ENCODE assay signal across 9 cellular contexts in genomic region chrX:46573331-46573895, GRCh38. TPM values are rescaled to one million over a fixed set of nuclear protein-coding genes. Genes with fewer than 3 reads are reported as not detected.
A peak's percentile ranks its signal among the peaks of the same experiment; 100 is the strongest.
DNase-seq lines count a peak whose midpoint lies in the region; ATAC-seq and FAIRE-seq lines count a peak whose summit lies in the region.
"Had no signal": no experiment of that assay in that cellular context is flagged by ENCODE, and none has a peak within 500 bp of the region (broad histone marks: within the 10 kb centered on the region; RNA-seq: fewer than 3 reads in every experiment).

Gene CHST7, plus strand, starts transcription at chrX:46573765. Its CDS starts 167 bp downstream, at chrX:46573932.

- no peaks in the 10 kb centered on the region for H3K36me3 Mint-ChIP-seq in activated naive CD4-positive, alpha-beta T cell treated with anti-CD3 and anti-CD28 coated beads for 36 hours (ENCODE audit: low read depth)

- intact Hi-C loops in activated naive CD4-positive, alpha-beta T cell treated with anti-CD3 and anti-CD28 coated beads for 36 hours (cut with micrococcal nuclease): loop anchor here (2.0 to 5.0 kb wide), 5 partner anchors 61 to 861 kb away; no protein-coding TSS in a partner anchor

- H3K4me1 Mint-ChIP-seq in activated naive CD4-positive, alpha-beta T cell treated with anti-CD3 and anti-CD28 coated beads for 36 hours (ENCODE audit: low read depth): peaks cover 39% of the 10 kb centered on the region

- FAIRE-seq in frontal cortex (lab: Jason Lieb, UNC): no peak
- FAIRE-seq: colon had no signal

- H3K36me3 ChIP-seq in KOPT-K1 (ENCODE audit: insufficient read depth, low read length) (no peaks in the 10 kb centered on the region; the same call in 1 of the 2 replicates), neuron (ENCODE audit: insufficient read depth, low read length) (no peaks in the 10 kb centered on the region), urinary bladder (ENCODE audit: insufficient read depth) (no peaks in the 10 kb centered on the region)

- ATAC-seq in GM21619 (IDR thresholded peaks at IDR 0.05; ENCODE audit: unreplicated experiment): peak; percentile 39

- no peaks in the 10 kb centered on the region for H3K9me3 ChIP-seq in KOPT-K1 (ENCODE audit: insufficient read depth, low read length, poor library complexity, severe bottlenecking)
- no peaks in the 10 kb centered on the region for H3K9me3 ChIP-seq in neuron (ENCODE audit: low read length)

- DNase-seq in DMS 273 treated with DMSO at 0.1 percent for 48 hours (lab: John Stamatoyannopoulos, UW): peak; percentile 41
- peak; percentile 58 to 66 for DNase-seq in SHP77 (lab: John Stamatoyannopoulos, UW)
- DNase-seq in activated naive CD4-positive, alpha-beta T cell treated with anti-CD3 and anti-CD28 coated beads for 36 hours: peak; percentile 46
- DNase-seq in frontal cortex (ENCODE audit: low spot score in 2 of 2): peak; percentile 45 to 49

- H3K4me3 ChIP-seq in neuron (ENCODE audit: low read length): peak within 1 kb of the TSS; percentile 54
- peak within 1 kb of the TSS; percentile 57 for H3K4me3 ChIP-seq in urinary bladder (ENCODE audit: low read depth, low read length)

- peak within 1 kb of the TSS; percentile 69 for H3K4me3 Mint-ChIP-seq in activated naive CD4-positive, alpha-beta T cell treated with anti-CD3 and anti-CD28 coated beads for 36 hours

- peak within 1 kb of the TSS; percentile 57 for H3K27ac ChIP-seq in KOPT-K1 (ENCODE audit: low read depth, low read length, poor library complexity, severe bottlenecking)
- peak within 1 kb of the TSS; percentile 62 for H3K27ac ChIP-seq in urinary bladder (ENCODE audit: low read depth)

- H3K27me3 ChIP-seq in neuron (ENCODE audit: insufficient read depth, low read length): peaks cover 6% of the 10 kb centered on the region

- CTCF ChIA-PET in activated naive CD4-positive, alpha-beta T cell treated with anti-CD3 and anti-CD28 coated beads for 36 hours (lab: Charles Lee): interaction anchor here (1.0 to 1.2 kb wide), 5 partner anchors 10 to 112 kb away, joined by 3 read pairs; no protein-coding TSS in a partner anchor

- 3% methylated on average over 35 of the region's 35 CpGs for WGBS in urinary bladder

- H3K9me3 Mint-ChIP-seq in activated naive CD4-positive, alpha-beta T cell treated with anti-CD3 and anti-CD28 coated beads for 36 hours: no peaks in the 10 kb centered on the region

- H3K4me1 ChIP-seq in neuron (ENCODE audit: insufficient read depth, low read length) (peaks cover 13% of the 10 kb centered on the region), urinary bladder (ENCODE audit: insufficient read depth) (peaks cover 1% of the 10 kb centered on the region)

- H3K27ac Mint-ChIP-seq in activated naive CD4-positive, alpha-beta T cell treated with anti-CD3 and anti-CD28 coated beads for 36 hours: peak within 1 kb of the TSS; percentile 89

- H3K27me3 Mint-ChIP-seq in activated naive CD4-positive, alpha-beta T cell treated with anti-CD3 and anti-CD28 coated beads for 36 hours (ENCODE audit: low read depth): peaks cover 2% of the 10 kb centered on the region

- H2AFZ ChIP-seq in neuron (ENCODE audit: low read depth, low read length): peak within 1 kb of the TSS; percentile 26

RNA-seq across cellular contexts. Expression of gene CHST7, which starts in this region (rescaled TPM):
- under 1 TPM; 0.79 to 0.99 TPM for total RNA-seq in activated naive CD4-positive, alpha-beta T cell treated with anti-CD3 and anti-CD28 coated beads for 36 hours
- 6.5 TPM for total RNA-seq in frontal cortex
- 5.9 TPM for total RNA-seq in urinary bladder
- 12.2 TPM for polyA plus RNA-seq in urinary bladder

Comparison
In these comparisons a context has a peak if more than half of its experiments do, and no peak if none do; other contexts are left out.
1. Peak in every context shown above with its lines: DNase-seq, ATAC-seq, H3K4me3 ChIP-seq and H3K27ac ChIP-seq.
2. Peak in DNase-seq in activated naive CD4-positive, alpha-beta T cell treated with anti-CD3 and anti-CD28 coated beads for 36 hours; RNA of the gene not detected or under 1 TPM.